24 cellular contexts compared by ENCODE assay signal in the genomic region with DNA sequence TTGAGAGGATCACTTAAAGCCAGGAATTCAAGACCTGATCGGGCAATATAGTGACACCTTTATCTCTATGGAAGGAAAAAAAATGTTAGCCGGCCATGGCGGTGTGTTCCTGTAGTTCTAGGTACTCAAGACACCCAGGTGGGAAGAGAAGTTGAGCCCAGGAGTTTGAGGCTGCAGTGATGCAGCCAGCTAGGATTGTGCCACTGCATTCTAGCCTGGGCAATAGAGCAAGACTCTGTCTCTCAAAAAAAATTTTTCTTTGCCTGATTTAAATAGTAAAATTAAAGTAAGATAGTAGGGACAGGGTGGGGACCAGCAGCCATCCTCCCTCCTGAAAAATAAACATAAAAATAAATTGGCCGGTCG. TPM values are rescaled to one million over a fixed set of nuclear protein-coding genes. Genes with fewer than 3 reads are reported as not detected.
DNase-seq lines count a peak whose midpoint lies in the region; ATAC-seq and TF ChIP-seq lines count a peak whose summit lies in the region.
"Had no signal": no experiment of that assay in that cellular context is flagged by ENCODE, and none has a peak within 500 bp of the region (broad histone marks: within the 10 kb centered on the region; RNA-seq: fewer than 3 reads in every experiment).

No MANE protein-coding gene starts in this region.

- H3T11ph ChIP-seq in H9 (ENCODE audit: low read length) = no peak overlapping the region

- H3K23me2 ChIP-seq in H9 (ENCODE audit: insufficient read length, low read depth, low read length, poor library complexity, severe bottlenecking) = peaks cover 7% of the 10 kb centered on the region

- CTCF ChIA-PET in WTC11 (lab: Charles Lee) = no interaction called here

- H3K4me1 Mint-ChIP-seq in H9 = peaks cover 30 to 41% of the 10 kb centered on the region in 2 experiments
- H3K4me1 Mint-ChIP-seq in WTC11 = peaks cover 44% of the 10 kb centered on the region
- H3K4me1 Mint-ChIP-seq in activated T-cell treated with anti-CD3 and anti-CD28 coated beads, Interleukin-2, amount 50 U/mL, for 4 hours (ENCODE audit: low read depth) = no peaks in the 10 kb centered on the region
- H3K4me1 Mint-ChIP-seq: central memory CD8-positive, alpha-beta T cell had no signal

- no peak overlapping the region for H2BK5ac ChIP-seq in H9 (ENCODE audit: insufficient read length, low read length)

- no peaks in the 10 kb centered on the region for H3K27me3 ChIP-seq in H9 (ENCODE audit: insufficient read depth, low read length)
- H3K27me3 ChIP-seq in iPS-15b (ENCODE audit: control insufficient read depth, insufficient read depth, low read length) = no peaks in the 10 kb centered on the region
- H3K27me3 ChIP-seq: esophagus muscularis mucosa, sigmoid colon had no signal

- no peak overlapping the region for H2BK15ac ChIP-seq in H9 (ENCODE audit: low read depth, low read length)

- no peak overlapping the region for H3K27ac ChIP-seq in H9 (ENCODE audit: insufficient read length, low read depth, low read length)
- peak overlapping the region in 12 of 21 experiments; percentile 35 to 81 (median 62) for H3K27ac ChIP-seq in skin epidermis
- H3K27ac ChIP-seq: esophagus muscularis mucosa, GM23248, sigmoid colon had no signal

- DNase-seq in H9 (no peak), WTC11 (ENCODE audit: low spot score) (no peak), SHP77 (lab: John Stamatoyannopoulos, UW) (no peak)
- DNase-seq in activated CD4-positive, CD25-positive, alpha-beta regulatory T cell treated with anti-CD3 and anti-CD28 coated beads, Interleukin-2, amount 50 U/mL, for 72 hours = no peak
- DNase-seq in effector CD4-positive, alpha-beta T cell = no peak
- DNase-seq in activated T-cell treated with anti-CD3 and anti-CD28 coated beads, Interleukin-2, amount 50 U/mL, for 4 hours = no peak
- DNase-seq: activated CD8-positive, alpha-beta memory T cell treated with anti-CD3 and anti-CD28 coated beads for 24 hours; activated naive CD4-positive, alpha-beta T cell treated with anti-CD3 and anti-CD28 coated beads, Interleukin-2, amount 50 U/mL, for 16 hours; activated T-cell treated with anti-CD3 and anti-CD28 coated beads, Interleukin-2, amount 50 U/mL, for 24 hours; CD4-positive, alpha-beta memory T cell; DMS153; GM23248; KG1; left cardiac atrium; NCI-H1694 treated with DMSO at 0.1 percent for 48 hours; NCI-H2227 treated with DMSO at 0.1 percent for 48 hours; sigmoid colon; SW 1271 had no signal

- POLR2A ChIA-PET in WTC11 (lab: Charles Lee) = interaction anchor here (1.0 kb wide), 1 partner anchor 72 kb away, joined by 3 read pairs; no protein-coding TSS in a partner anchor

- no peak overlapping the region for H2AFZ ChIP-seq in H9 (ENCODE audit: low read length)
- H2AFZ ChIP-seq: GM23248 had no signal

- H3K27ac Mint-ChIP-seq in H9 (peak overlapping the region; percentile 2 to 79 (median 59); a peak in 5 of 7 replicates), WTC11 (no peak overlapping the region)
- H3K27ac Mint-ChIP-seq: activated T-cell treated with anti-CD3 and anti-CD28 coated beads, Interleukin-2, amount 50 U/mL, for 24 hours; CD4-positive, alpha-beta memory T cell; natural killer cell treated with Interleukin-12 subunit alpha and Interleukin-12 subunit beta and Interleukin-15 and Interleukin-18, amount 100 ng/mL, for 72 hours had no signal

- H3K9me3 ChIP-seq in H9 (ENCODE audit: control insufficient read depth, low read depth, low read length) = no peaks in the 10 kb centered on the region
- H3K9me3 ChIP-seq in iPS-15b (ENCODE audit: control insufficient read depth, insufficient read depth, low read length) = no peaks in the 10 kb centered on the region

- H3K56ac ChIP-seq in H9 (ENCODE audit: insufficient read length, low read depth, low read length) = no peak overlapping the region

- H3K27me3 Mint-ChIP-seq in H9 (ENCODE audit: low read depth) (no peaks in the 10 kb centered on the region; the same call in none of the 2 replicates), WTC11 (ENCODE audit: low read depth) (no peaks in the 10 kb centered on the region)
- no peaks in the 10 kb centered on the region for H3K27me3 Mint-ChIP-seq in activated T-cell treated with anti-CD3 and anti-CD28 coated beads, Interleukin-2, amount 50 U/mL, for 4 hours (ENCODE audit: low read depth)

- no peak for ATAC-seq in WTC11
- ATAC-seq in activated T-cell treated with anti-CD3 and anti-CD28 coated beads, Interleukin-2, amount 50 U/mL, for 4 hours = no peak
- ATAC-seq: activated CD4-positive, CD25-positive, alpha-beta regulatory T cell treated with anti-CD3 and anti-CD28 coated beads, Interleukin-2, amount 50 U/mL, for 24 hours; left cardiac atrium; natural killer cell treated with Interleukin-12 subunit alpha and Interleukin-12 subunit beta and Interleukin-15 and Interleukin-18, amount 100 ng/mL, for 72 hours had no signal

- peak overlapping the region; percentile 3 for H3K18ac ChIP-seq in H9 (ENCODE audit: insufficient read length, low read depth, low read length)

- peaks cover 6% of the 10 kb centered on the region; the same call in 1 of the 2 replicates for H3K4me1 ChIP-seq in H9 (ENCODE audit: insufficient read depth, low read length)
- peaks cover 13% of the 10 kb centered on the region for H3K4me1 ChIP-seq in iPS-15b (ENCODE audit: control insufficient read depth, insufficient read depth, low read length)
- H3K4me1 ChIP-seq: sigmoid colon had no signal

- H3K9ac ChIP-seq in H9 (ENCODE audit: extremely low read depth, insufficient read length, low read length) (no peak overlapping the region), iPS-15b (ENCODE audit: low read depth, low read length) (no peak overlapping the region)
- H3K9ac ChIP-seq: GM23248 had no signal

- WGBS in H9 (ENCODE audit: extremely low coverage, insufficient read length, low lambda C conversion rate) = no CpG with 5 or more reads among the region's 5 CpGs

- no peak overlapping the region for H4K8ac ChIP-seq in H9 (replicated peaks; ENCODE audit: insufficient read length, low read depth, low read length)

- H3K36me3 Mint-ChIP-seq in H9 (ENCODE audit: insufficient read depth in 1 of 3, low read depth in 3 of 3) = peaks cover under 1 to 7% (median 6%) of the 10 kb centered on the region in 3 experiments; a peak in 5 of 7 replicates
- peaks cover 8% of the 10 kb centered on the region for H3K36me3 Mint-ChIP-seq in WTC11
- H3K36me3 Mint-ChIP-seq in activated T-cell treated with anti-CD3 and anti-CD28 coated beads, Interleukin-2, amount 50 U/mL, for 4 hours (ENCODE audit: insufficient read depth) = no peaks in the 10 kb centered on the region

- no peak overlapping the region for H2BK12ac ChIP-seq in H9 (ENCODE audit: insufficient read length, low read depth, low read length)

- no peaks in the 10 kb centered on the region for H4K20me1 ChIP-seq in H9 (ENCODE audit: control insufficient read depth, insufficient read depth, insufficient read length)

- TF ChIP-seq CTCF in H9 (conservative IDR thresholded peaks at IDR 0.05) (no peak), WTC11 (IDR thresholded peaks at IDR 0.05) (no peak)

- no peak overlapping the region for H2AK5ac ChIP-seq in H9 (ENCODE audit: insufficient read length, low read length)

- no peak overlapping the region for H3K4me3 Mint-ChIP-seq in H9
- peak overlapping the region; percentile 66; the same call in 1 of the 2 replicates for H3K4me3 Mint-ChIP-seq in WTC11
- H3K4me3 Mint-ChIP-seq in activated T-cell treated with anti-CD3 and anti-CD28 coated beads, Interleukin-2, amount 50 U/mL, for 4 hours = no peak overlapping the region
- H3K4me3 Mint-ChIP-seq: activated T-cell treated with anti-CD3 and anti-CD28 coated beads, Interleukin-2, amount 50 U/mL, for 24 hours; CD4-positive, alpha-beta memory T cell; central memory CD8-positive, alpha-beta T cell; natural killer cell treated with Interleukin-12 subunit alpha and Interleukin-12 subunit beta and Interleukin-15 and Interleukin-18, amount 100 ng/mL, for 72 hours had no signal

- no peak overlapping the region for H4K5ac ChIP-seq in H9 (ENCODE audit: insufficient read length, low read depth, low read length)

- peak overlapping the region; percentile 66 for H3K4me3 ChIP-seq in iPS-15b (ENCODE audit: low read depth, low read length)
- peak overlapping the region in 4 of 7 experiments; percentile 24 to 53 (median 44) for H3K4me3 ChIP-seq in skin epidermis
- H3K4me3 ChIP-seq: esophagus muscularis mucosa, GM23248, sigmoid colon had no signal

- H3K79me2 ChIP-seq in H9 (ENCODE audit: insufficient read depth, low read length) = no peaks in the 10 kb centered on the region

- no peaks in the 10 kb centered on the region for H3K79me1 ChIP-seq in H9 (ENCODE audit: insufficient read depth, low read depth, low read length, poor library complexity, severe bottlenecking)

- no peak overlapping the region for H3K23ac ChIP-seq in H9 (ENCODE audit: insufficient read length, low read depth, low read length)

- peaks cover 4% of the 10 kb centered on the region in 2 experiments; a peak in 3 of 5 replicates for H3K9me3 Mint-ChIP-seq in H9
- H3K9me3 Mint-ChIP-seq in WTC11 = peaks cover 15% of the 10 kb centered on the region
- peaks cover 11% of the 10 kb centered on the region for H3K9me3 Mint-ChIP-seq in activated T-cell treated with anti-CD3 and anti-CD28 coated beads, Interleukin-2, amount 50 U/mL, for 4 hours

- H3K14ac ChIP-seq in H9 (ENCODE audit: insufficient read depth, low read length) = no peak overlapping the region

- H4K91ac ChIP-seq in H9 (ENCODE audit: insufficient read length, low read depth, low read length) = no peak overlapping the region

- no peaks in the 10 kb centered on the region for H3K36me3 ChIP-seq in iPS-15b (ENCODE audit: control insufficient read depth, insufficient read depth, low read length)
- H3K36me3 ChIP-seq: esophagus muscularis mucosa, sigmoid colon had no signal

- H3K4ac ChIP-seq in H9 (ENCODE audit: low read depth, low read length) = no peak overlapping the region

- no peak overlapping the region for H2BK120ac ChIP-seq in H9 (ENCODE audit: low read depth, low read length, poor library complexity, severe bottlenecking)

- no peak overlapping the region for H2BK20ac ChIP-seq in H9 (ENCODE audit: low read depth, low read length, poor library complexity, severe bottlenecking)

- H3K4me2 ChIP-seq in H9 (ENCODE audit: insufficient read depth, insufficient read length, low read length) = no peak overlapping the region

RNA-seq across cellular contexts. Expression of gene FAM47E, which starts 16.9 kb away (rescaled TPM):
- 1.0 and 2.0 TPM in 2 replicates for total RNA-seq in H9 (2021)
- total RNA-seq in WTC11 (2021) = 1.4 to 1.6 TPM (median 1.6 TPM) in 3 replicates
- not detected for total RNA-seq in activated T-cell treated with anti-CD3 and anti-CD28 coated beads, Interleukin-2, amount 50 U/mL, for 4 hours
- total RNA-seq: GM23248; natural killer cell treated with Interleukin-12 subunit alpha and Interleukin-12 subunit beta and Interleukin-15 and Interleukin-18, amount 100 ng/mL, for 72 hours had no signal

RNA-seq across cellular contexts. Expression of gene SCARB2, which starts 21.0 kb away (rescaled TPM):
- 35.4 and 36.4 TPM in 2 replicates for total RNA-seq in H9 (2021)
- total RNA-seq in WTC11 (2021) = 38.0 to 42.2 TPM (median 39.9 TPM) in 3 replicates
- total RNA-seq in activated T-cell treated with anti-CD3 and anti-CD28 coated beads, Interleukin-2, amount 50 U/mL, for 4 hours = 1 to 10 TPM; 3.5 to 5.3 (median 4.6) TPM
